ENCODE assay signal across 1 cellular context in genomic region chr11:70876685-70877084, GRCh38.
TF ChIP-seq lines count a peak whose summit lies in the region.

No MANE protein-coding gene starts in this region.

TF ChIP-seq in H1, 55 proteins besides CTCF, POLR2A, EP300 and RAD21 (continued from another document):
- no peak for TF ChIP-seq RNF2 (IDR thresholded peaks at IDR 0.05; ENCODE audit: borderline replicate concordance, low read depth, low read length, missing control alignments, poor library complexity, severe bottlenecking)
- no peak for TF ChIP-seq SAP30 (IDR thresholded peaks at IDR 0.05; ENCODE audit: insufficient read depth, insufficient replicate concordance, low read length)
- no peak for TF ChIP-seq KDM4A (IDR thresholded peaks at IDR 0.05; ENCODE audit: low read depth, low read length, severe bottlenecking)
